Comparison of ENCODE assay signal across 1 cellular context in the genomic region with DNA sequence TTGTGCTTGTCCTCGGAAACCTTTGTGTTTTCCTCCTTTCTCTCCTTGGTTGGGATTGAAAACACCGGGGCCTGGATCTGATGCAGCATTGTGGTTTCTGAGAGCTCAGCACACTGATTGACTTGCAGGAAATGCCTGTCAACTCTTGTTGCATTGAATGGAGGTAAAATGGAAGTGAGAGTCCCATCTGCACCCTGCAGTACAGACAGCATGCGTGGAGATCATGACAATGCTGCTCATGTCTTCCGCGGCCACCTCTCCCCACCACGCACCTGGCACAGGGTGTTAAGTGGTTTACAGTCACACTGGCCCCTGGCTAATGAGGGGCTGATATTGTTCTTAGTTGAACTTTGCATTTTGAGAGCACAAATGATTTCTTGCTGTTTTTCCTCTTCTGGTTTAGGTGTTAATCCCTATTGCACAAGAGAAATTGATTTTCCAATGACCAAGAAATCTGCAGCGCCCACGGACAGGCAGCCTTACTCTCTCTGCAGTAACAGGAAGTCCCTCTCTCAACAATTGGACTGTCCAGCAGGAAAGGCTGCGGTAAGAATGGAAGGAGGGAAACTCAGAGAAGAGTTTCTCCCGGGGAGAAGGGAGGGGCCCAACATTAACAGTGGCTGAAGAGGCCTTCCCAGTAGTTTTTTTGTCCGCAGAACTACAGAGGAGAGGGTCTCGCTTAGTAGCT.
TF ChIP-seq lines count a peak whose summit lies in the region.

No MANE protein-coding gene starts in this region.

TF ChIP-seq in GM12878, 131 proteins besides CTCF, POLR2A, EP300 and RAD21:
- TF ChIP-seq RUNX3 (IDR thresholded peaks at IDR 0.05; ENCODE audit: low read length) (peak; percentile 20; the same call in 1 of the 2 replicates), SIX5 (IDR thresholded peaks at IDR 0.05; ENCODE audit: low read depth, low read length, severe bottlenecking) (no peak), BRCA1 (IDR thresholded peaks at IDR 0.05; ENCODE audit: low read depth, low read length) (no peak), PML (IDR thresholded peaks at IDR 0.05; ENCODE audit: low read length) (no peak), CREB1 (IDR thresholded peaks at IDR 0.05; ENCODE audit: low read depth) (no peak)
